In genomic region chr17:76074390-76075363, GRCh38 we compare ENCODE assay signal across 8 cellular contexts. TPM values are rescaled to one million over a fixed set of nuclear protein-coding genes. Genes with fewer than 3 reads are reported as not detected.
DNase-seq lines count a peak whose midpoint lies in the region; ATAC-seq and TF ChIP-seq lines count a peak whose summit lies in the region.

TSS of gene GALR2 (plus strand) at chr17:76074781. CDS start at chr17:76074884, 103 bp downstream.

- peaks cover 6% of the 10 kb centered on the region for H3K4me1 ChIP-seq in mesendoderm (ENCODE audit: control insufficient read depth, low read depth, low read length)
- peaks cover 67% of the 10 kb centered on the region for H3K4me1 ChIP-seq in vagina

- H3K27me3 ChIP-seq in mesendoderm (ENCODE audit: insufficient read depth, low read length, poor library complexity) (peaks cover 44% of the 10 kb centered on the region), vagina (peaks cover 32% of the 10 kb centered on the region)

- peak within 1 kb of the TSS; percentile 26 for H3K56ac ChIP-seq in mesendoderm (ENCODE audit: low read length)

- DNase-seq in stimulated activated CD4-positive, alpha-beta T cell treated with anti-CD3 and anti-CD28 coated beads, Interleukin-15, amount 100 ng/mL, for 24 hours = peak; percentile 20
- no peak for DNase-seq in stimulated activated CD4-positive, alpha-beta T cell treated with anti-CD3 and anti-CD28 coated beads, Interleukin-1b, Interleukin-23, amount 100 ng/mL, for 48 hours
- no peak for DNase-seq in activated naive CD8-positive, alpha-beta T cell treated with anti-CD3 and anti-CD28 coated beads for 36 hours
- DNase-seq in mesendoderm (no peak), vagina (ENCODE audit: extremely low spot score in 2 of 2) (peak in 1 of 2 donors; percentile 82), NCI-H345 (lab: John Stamatoyannopoulos, UW) (no peak), NAMALWA (ENCODE audit: low spot score) (no peak)

- WGBS in mesendoderm (ENCODE audit: extremely low coverage, insufficient coverage, low lambda C conversion rate) = no CpG with 5 or more reads among the region's 92 CpGs

- no peak within 1 kb of the TSS for H3K9ac ChIP-seq in mesendoderm (ENCODE audit: low read length)

- H3K4me3 ChIP-seq in mesendoderm (ENCODE audit: low read length) (no peak within 1 kb of the TSS), vagina (peak within 1 kb of the TSS; percentile 14 to 20)

- peaks cover 54% of the 10 kb centered on the region for H3K27me3 Mint-ChIP-seq in activated naive CD8-positive, alpha-beta T cell treated with anti-CD3 and anti-CD28 coated beads for 36 hours

- H2BK15ac ChIP-seq in mesendoderm (replicated peaks; ENCODE audit: low read depth) = no peak within 1 kb of the TSS

- peaks cover 16% of the 10 kb centered on the region for H3K79me2 ChIP-seq in mesendoderm (ENCODE audit: control insufficient read depth, insufficient read depth, low read length)

- H3K9me3 Mint-ChIP-seq in activated naive CD8-positive, alpha-beta T cell treated with anti-CD3 and anti-CD28 coated beads for 36 hours = no peaks in the 10 kb centered on the region

- H3K27ac Mint-ChIP-seq in activated naive CD8-positive, alpha-beta T cell treated with anti-CD3 and anti-CD28 coated beads for 36 hours = no peak within 1 kb of the TSS

- H3K4me1 Mint-ChIP-seq in activated naive CD8-positive, alpha-beta T cell treated with anti-CD3 and anti-CD28 coated beads for 36 hours = peaks cover 47% of the 10 kb centered on the region

- no peak within 1 kb of the TSS for H3K23ac ChIP-seq in mesendoderm (ENCODE audit: low read length)

- no peak for TF ChIP-seq POLR2A in vagina (IDR thresholded peaks at IDR 0.05)

- no peak within 1 kb of the TSS for H2BK5ac ChIP-seq in mesendoderm (ENCODE audit: low read length)

- no peaks in the 10 kb centered on the region for H3K36me3 ChIP-seq in mesendoderm (ENCODE audit: control insufficient read depth, insufficient read depth, low read length)
- H3K36me3 ChIP-seq in vagina = no peaks in the 10 kb centered on the region

- H3K27ac ChIP-seq in mesendoderm (ENCODE audit: low read depth, low read length) (no peak within 1 kb of the TSS), vagina (no peak within 1 kb of the TSS)

- TF ChIP-seq CTCF in vagina (IDR thresholded peaks at IDR 0.05) = no peak

- H3K36me3 Mint-ChIP-seq in activated naive CD8-positive, alpha-beta T cell treated with anti-CD3 and anti-CD28 coated beads for 36 hours = peaks cover 8% of the 10 kb centered on the region

- H3K4me3 Mint-ChIP-seq in activated naive CD8-positive, alpha-beta T cell treated with anti-CD3 and anti-CD28 coated beads for 36 hours = peak within 1 kb of the TSS; percentile 49

- peaks cover 6% of the 10 kb centered on the region for H3K79me1 ChIP-seq in mesendoderm (ENCODE audit: low read length)

- H3K4me2 ChIP-seq in mesendoderm (ENCODE audit: low read length) = peak within 1 kb of the TSS; percentile 25

- no peak within 1 kb of the TSS for H2AK5ac ChIP-seq in mesendoderm (ENCODE audit: low read length)

- no peaks in the 10 kb centered on the region for H3K9me3 ChIP-seq in vagina

- no peak within 1 kb of the TSS for H4K8ac ChIP-seq in mesendoderm (ENCODE audit: low read depth, low read length)

- intact Hi-C loops in vagina (cut with DNase I) = no loop called here

- no peak within 1 kb of the TSS for H3K4ac ChIP-seq in mesendoderm (ENCODE audit: low read depth, low read length)

- no peak within 1 kb of the TSS for H4K5ac ChIP-seq in mesendoderm (ENCODE audit: low read length)

- H2BK120ac ChIP-seq in mesendoderm (ENCODE audit: low read depth, low read length) = no peak within 1 kb of the TSS

- no peak for ATAC-seq in activated CD4-positive, CD25-positive, alpha-beta regulatory T cell treated with anti-CD3 and anti-CD28 coated beads, Interleukin-2, amount 50 U/mL, for 24 hours

- no peak within 1 kb of the TSS for H3K18ac ChIP-seq in mesendoderm (ENCODE audit: low read length)

RNA-seq across cellular contexts. Expression of gene GALR2, which starts in this region (rescaled TPM):
- total RNA-seq in activated naive CD8-positive, alpha-beta T cell treated with anti-CD3 and anti-CD28 coated beads for 36 hours = 1 to 10 TPM; 2.5 to 2.7 TPM
- 0.24 TPM for polyA plus RNA-seq in mesendoderm (2013, experiment 1 of 2)
- polyA plus RNA-seq in mesendoderm (2013, experiment 2 of 2) = 0.15 TPM
- not detected for total RNA-seq in vagina
